Comparison of ENCODE assay signal across 16 cellular contexts in genomic region chr21:26795398-26795790, GRCh38. TPM values are rescaled to one million over a fixed set of nuclear protein-coding genes. Genes with fewer than 3 reads are reported as not detected.
DNase-seq lines count a peak whose midpoint lies in the region; ATAC-seq and TF ChIP-seq lines count a peak whose summit lies in the region.
"Had no signal": no experiment of that assay in that cellular context is flagged by ENCODE, and none has a peak within 500 bp of the region (broad histone marks: within the 10 kb centered on the region; RNA-seq: fewer than 3 reads in every experiment).

No MANE protein-coding gene starts in this region.

- H4K8ac ChIP-seq in H9 (replicated peaks; ENCODE audit: insufficient read length, low read depth, low read length) (no peak overlapping the region), mesenchymal stem cell (ENCODE audit: low read length) (peak overlapping the region; percentile 56)

- no peaks in the 10 kb centered on the region for H3K27me3 Mint-ChIP-seq in H9 (ENCODE audit: low read depth)
- H3K27me3 Mint-ChIP-seq in brain = peaks cover 6% of the 10 kb centered on the region
- H3K27me3 Mint-ChIP-seq in activated CD8-positive, alpha-beta T cell treated with anti-CD3 and anti-CD28 coated beads for 36 hours = no peaks in the 10 kb centered on the region
- H3K27me3 Mint-ChIP-seq: activated naive CD4-positive, alpha-beta T cell treated with anti-CD3 and anti-CD28 coated beads, Interleukin-2, amount 10 ng/mL, durations not matched to agents 7 days and 5 days; central memory CD8-positive, alpha-beta T cell had no signal

- no peaks in the 10 kb centered on the region for H3K23me2 ChIP-seq in H9 (ENCODE audit: insufficient read length, low read depth, low read length, poor library complexity, severe bottlenecking)

- no peak overlapping the region for H3K18ac ChIP-seq in H9 (ENCODE audit: insufficient read length, low read depth, low read length)
- peak overlapping the region; percentile 61 to 74 for H3K18ac ChIP-seq in mesenchymal stem cell (ENCODE audit: low read depth in 1 of 2, low read length in 2 of 2)

- H2BK12ac ChIP-seq in H9 (ENCODE audit: insufficient read length, low read depth, low read length) (no peak overlapping the region), mesenchymal stem cell (ENCODE audit: low read length in 2 of 2) (peak overlapping the region in 1 of 2 experiments; percentile 7)

- no peak overlapping the region for H3K56ac ChIP-seq in H9 (ENCODE audit: insufficient read length, low read depth, low read length)

- TF ChIP-seq CTCF in H9 (conservative IDR thresholded peaks at IDR 0.05) = no peak
- TF ChIP-seq CTCF in brain (conservative IDR thresholded peaks at IDR 0.05) = no peak
- no peak for TF ChIP-seq CTCF in activated CD8-positive, alpha-beta T cell treated with anti-CD3 and anti-CD28 coated beads for 36 hours (IDR thresholded peaks at IDR 0.05)

- intact Hi-C loops in activated CD8-positive, alpha-beta T cell treated with anti-CD3 and anti-CD28 coated beads for 36 hours (cut with micrococcal nuclease) = no loop called here

- H3K27ac ChIP-seq in H9 (ENCODE audit: insufficient read length, low read depth, low read length) (no peak overlapping the region), mesenchymal stem cell (ENCODE audit: low read length, poor library complexity, severe bottlenecking) (no peak overlapping the region), skeletal muscle tissue (ENCODE audit: low read depth, low read length) (peak overlapping the region; percentile 69)

- no peaks in the 10 kb centered on the region for H3K79me1 ChIP-seq in H9 (ENCODE audit: insufficient read depth, low read depth, low read length, poor library complexity, severe bottlenecking)
- no peaks in the 10 kb centered on the region for H3K79me1 ChIP-seq in mesenchymal stem cell (replicated peaks; ENCODE audit: low read length, poor library complexity, severe bottlenecking)

- H4K91ac ChIP-seq in H9 (ENCODE audit: insufficient read length, low read depth, low read length) (no peak overlapping the region), mesenchymal stem cell (ENCODE audit: low read length) (peak overlapping the region; percentile 3)

- peak overlapping the region; percentile 62 for H2AFZ ChIP-seq in H9 (ENCODE audit: low read length)
- no peak overlapping the region for H2AFZ ChIP-seq in mesenchymal stem cell (ENCODE audit: low read depth, low read length)

- H3K23ac ChIP-seq in H9 (ENCODE audit: insufficient read length, low read depth, low read length) (no peak overlapping the region), mesenchymal stem cell (ENCODE audit: low read length in 2 of 2) (no peak overlapping the region)

- no CpG with 5 or more reads among the region's 10 CpGs for WGBS in H9 (ENCODE audit: extremely low coverage, insufficient read length, low lambda C conversion rate)
- 89% methylated on average over 9 of the region's 10 CpGs for WGBS in mesenchymal stem cell

- H3K4me1 Mint-ChIP-seq in H9 (no peaks in the 10 kb centered on the region; a peak in 1 of 4 replicates), brain (peaks cover 49% of the 10 kb centered on the region)
- no peaks in the 10 kb centered on the region for H3K4me1 Mint-ChIP-seq in activated CD8-positive, alpha-beta T cell treated with anti-CD3 and anti-CD28 coated beads for 36 hours (ENCODE audit: low read depth)
- H3K4me1 Mint-ChIP-seq: activated naive CD4-positive, alpha-beta T cell treated with anti-CD3 and anti-CD28 coated beads, Interleukin-2, amount 10 ng/mL, durations not matched to agents 7 days and 5 days; central memory CD8-positive, alpha-beta T cell had no signal

- CTCF ChIA-PET in activated CD8-positive, alpha-beta T cell treated with anti-CD3 and anti-CD28 coated beads for 36 hours (lab: Charles Lee) = no interaction called here

- no peaks in the 10 kb centered on the region for H3K79me2 ChIP-seq in H9 (ENCODE audit: insufficient read depth, low read length)

- no peak overlapping the region for H3K4ac ChIP-seq in H9 (ENCODE audit: low read depth, low read length)
- H3K4ac ChIP-seq in mesenchymal stem cell (ENCODE audit: low read depth in 1 of 2, low read length in 2 of 2) = peak overlapping the region in 1 of 2 experiments; percentile 71

- H2BK5ac ChIP-seq in H9 (ENCODE audit: insufficient read length, low read length) = no peak overlapping the region
- no peak overlapping the region for H2BK5ac ChIP-seq in mesenchymal stem cell (ENCODE audit: low read depth, low read length, poor library complexity, severe bottlenecking)

- H3K27ac Mint-ChIP-seq in H9 (no peak overlapping the region), brain (peak overlapping the region in 3 of 5 experiments; percentile 22 to 84 (median 83))
- no peak overlapping the region for H3K27ac Mint-ChIP-seq in activated CD8-positive, alpha-beta T cell treated with anti-CD3 and anti-CD28 coated beads for 36 hours
- H3K27ac Mint-ChIP-seq: activated naive CD4-positive, alpha-beta T cell treated with anti-CD3 and anti-CD28 coated beads, Interleukin-2, amount 10 ng/mL, durations not matched to agents 7 days and 5 days had no signal

- no peaks in the 10 kb centered on the region for H3K4me1 ChIP-seq in H9 (ENCODE audit: insufficient read depth, low read length)
- H3K4me1 ChIP-seq in mesenchymal stem cell (ENCODE audit: control insufficient read depth, insufficient read depth, low read depth, low read length) = peaks cover 2% of the 10 kb centered on the region
- H3K4me1 ChIP-seq in skeletal muscle tissue (ENCODE audit: control insufficient read depth in 3 of 3, insufficient read depth in 3 of 3, low read length in 3 of 3) = peaks cover 3 to 8% (median 5%) of the 10 kb centered on the region in 3 donors

- H2BK15ac ChIP-seq in H9 (ENCODE audit: low read depth, low read length) (no peak overlapping the region), mesenchymal stem cell (ENCODE audit: low read depth, poor library complexity, severe bottlenecking) (no peak overlapping the region)

- DNase-seq in H9 = no peak
- peak; percentile 26 for DNase-seq in mesenchymal stem cell
- no peak for DNase-seq in 8988T
- DNase-seq in NAMALWA (ENCODE audit: low spot score) = no peak
- no peak for DNase-seq in activated CD8-positive, alpha-beta T cell treated with anti-CD3 and anti-CD28 coated beads for 36 hours
- DNase-seq: activated CD8-positive, alpha-beta memory T cell treated with anti-CD3 and anti-CD28 coated beads, Interleukin-2, amount 50 U/mL, for 4 hours; activated naive CD4-positive, alpha-beta T cell treated with anti-CD3 and anti-CD28 coated beads, Interleukin-2, amount 10 ng/mL, durations not matched to agents 7 days and 5 days; NCI-H187 treated with DMSO at 0.1 percent for 48 hours; stimulated activated CD4-positive, alpha-beta T cell treated with anti-CD3 and anti-CD28 coated beads, Interleukin-1b, Interleukin-23, amount 100 ng/mL, for 48 hours; T-helper 1 cell had no signal

- no peak overlapping the region for H3T11ph ChIP-seq in H9 (ENCODE audit: low read length)

- H3K36me3 ChIP-seq in mesenchymal stem cell (ENCODE audit: control insufficient read depth in 1 of 2, insufficient read depth in 2 of 2, low read depth in 1 of 2, low read length in 2 of 2) = no peaks in the 10 kb centered on the region
- H3K36me3 ChIP-seq in skeletal muscle tissue (ENCODE audit: control insufficient read depth in 3 of 3, insufficient read depth in 3 of 3, low read length in 3 of 3) = no peaks in the 10 kb centered on the region

- H4K20me1 ChIP-seq in H9 (ENCODE audit: control insufficient read depth, insufficient read depth, insufficient read length) = no peaks in the 10 kb centered on the region

- H2BK20ac ChIP-seq in H9 (ENCODE audit: low read depth, low read length, poor library complexity, severe bottlenecking) = no peak overlapping the region

- no peak overlapping the region for H3K9ac ChIP-seq in H9 (ENCODE audit: extremely low read depth, insufficient read length, low read length)
- H3K9ac ChIP-seq in mesenchymal stem cell (ENCODE audit: low read length) = no peak overlapping the region
- no peak overlapping the region for H3K9ac ChIP-seq in skeletal muscle tissue (ENCODE audit: low read depth in 1 of 3, low read length in 3 of 3)

- H3K4me3 ChIP-seq in mesenchymal stem cell (ENCODE audit: insufficient read depth in 1 of 2, low read depth in 1 of 2, low read length in 2 of 2) (no peak overlapping the region), skeletal muscle tissue (ENCODE audit: low read length in 3 of 3) (no peak overlapping the region)

- no peak overlapping the region for H3K4me2 ChIP-seq in H9 (ENCODE audit: insufficient read depth, insufficient read length, low read length)
- H3K4me2 ChIP-seq in mesenchymal stem cell (ENCODE audit: low read length, poor library complexity, severe bottlenecking) = no peak overlapping the region

- no peaks in the 10 kb centered on the region; a peak in 1 of 5 replicates for H3K9me3 Mint-ChIP-seq in H9
- H3K9me3 Mint-ChIP-seq in brain = peaks cover 0 to 9% (median 0%) of the 10 kb centered on the region in 5 experiments
- no peaks in the 10 kb centered on the region for H3K9me3 Mint-ChIP-seq in activated CD8-positive, alpha-beta T cell treated with anti-CD3 and anti-CD28 coated beads for 36 hours
- H3K9me3 Mint-ChIP-seq: activated naive CD4-positive, alpha-beta T cell treated with anti-CD3 and anti-CD28 coated beads, Interleukin-2, amount 10 ng/mL, durations not matched to agents 7 days and 5 days had no signal

- H2BK120ac ChIP-seq in H9 (ENCODE audit: low read depth, low read length, poor library complexity, severe bottlenecking) (no peak overlapping the region), mesenchymal stem cell (ENCODE audit: low read depth, low read length) (peak overlapping the region; percentile 66)

- H3K27me3 ChIP-seq in H9 (ENCODE audit: insufficient read depth, low read length) (no peaks in the 10 kb centered on the region), mesenchymal stem cell (ENCODE audit: control insufficient read depth in 1 of 2, insufficient read depth in 1 of 2, low read length in 2 of 2) (no peaks in the 10 kb centered on the region), skeletal muscle tissue (ENCODE audit: control insufficient read depth in 3 of 3, insufficient read depth in 3 of 3, low read length in 3 of 3) (no peaks in the 10 kb centered on the region)

- H3K14ac ChIP-seq in H9 (ENCODE audit: insufficient read depth, low read length) (no peak overlapping the region), mesenchymal stem cell (ENCODE audit: low read length in 2 of 2) (no peak overlapping the region)

- H3K9me3 ChIP-seq in H9 (ENCODE audit: control insufficient read depth, low read depth, low read length) (no peaks in the 10 kb centered on the region), mesenchymal stem cell (ENCODE audit: control insufficient read depth, low read length) (no peaks in the 10 kb centered on the region), skeletal muscle tissue (ENCODE audit: control insufficient read depth in 3 of 3, low read length in 3 of 3) (no peaks in the 10 kb centered on the region)

- H2AK5ac ChIP-seq in H9 (ENCODE audit: insufficient read length, low read length) (no peak overlapping the region), mesenchymal stem cell (ENCODE audit: low read length, severe bottlenecking) (no peak overlapping the region)

- POLR2A ChIA-PET in activated CD8-positive, alpha-beta T cell treated with anti-CD3 and anti-CD28 coated beads for 36 hours (lab: Charles Lee) = no interaction called here

- no peak overlapping the region for H4K5ac ChIP-seq in H9 (ENCODE audit: insufficient read length, low read depth, low read length)

- H3K4me3 Mint-ChIP-seq in H9 = no peak overlapping the region
- peak overlapping the region in 1 of 5 experiments; percentile 28 for H3K4me3 Mint-ChIP-seq in brain
- no peak overlapping the region for H3K4me3 Mint-ChIP-seq in activated CD8-positive, alpha-beta T cell treated with anti-CD3 and anti-CD28 coated beads for 36 hours
- H3K4me3 Mint-ChIP-seq: activated naive CD4-positive, alpha-beta T cell treated with anti-CD3 and anti-CD28 coated beads, Interleukin-2, amount 10 ng/mL, durations not matched to agents 7 days and 5 days; central memory CD8-positive, alpha-beta T cell had no signal

- no peak for ATAC-seq in HG02610 (IDR thresholded peaks at IDR 0.05; ENCODE audit: unreplicated experiment)
- no peak for ATAC-seq in activated CD8-positive, alpha-beta T cell treated with anti-CD3 and anti-CD28 coated beads for 36 hours
- ATAC-seq: activated CD4-positive, CD25-positive, alpha-beta regulatory T cell treated with anti-CD3 and anti-CD28 coated beads, Interleukin-2, amount 50 U/mL, for 24 hours had no signal

- H3K36me3 Mint-ChIP-seq in H9 (ENCODE audit: insufficient read depth in 1 of 3, low read depth in 3 of 3) (no peaks in the 10 kb centered on the region; a peak in 1 of 7 replicates), brain (no peaks in the 10 kb centered on the region)
- H3K36me3 Mint-ChIP-seq in activated CD8-positive, alpha-beta T cell treated with anti-CD3 and anti-CD28 coated beads for 36 hours (ENCODE audit: low read depth) = no peaks in the 10 kb centered on the region
- H3K36me3 Mint-ChIP-seq: activated naive CD4-positive, alpha-beta T cell treated with anti-CD3 and anti-CD28 coated beads, Interleukin-2, amount 10 ng/mL, durations not matched to agents 7 days and 5 days had no signal

RNA-seq across cellular contexts. Expression of gene ADAMTS1, which starts 49.8 kb away (rescaled TPM):
- total RNA-seq in H9 (2021) (17.8 and 17.9 TPM in 2 replicates), skeletal muscle tissue (32.4 TPM)
- 21.6 TPM for polyA plus RNA-seq in brain (ENCODE audit: insufficient read depth, low read depth, low replicate concordance)
- polyA plus RNA-seq in mesenchymal stem cell (2013, experiment 1 of 2) = 75.4 TPM
- 67.0 TPM for polyA plus RNA-seq in mesenchymal stem cell (2013, experiment 2 of 2)
- total RNA-seq in activated CD8-positive, alpha-beta T cell treated with anti-CD3 and anti-CD28 coated beads for 36 hours = under 1 TPM in 1 of 2 experiments, not detected in 1; 0.20 TPM
- total RNA-seq: HT-29 had no signal

Comparison
In these comparisons a context has a peak if more than half of its experiments do, and no peak if none do; other contexts are left out.
1. H3K27ac Mint-ChIP-seq: peak in brain (3 of 5); none in H9 (0 of 3) and activated CD8-positive, alpha-beta T cell treated with anti-CD3 and anti-CD28 coated beads for 36 hours (single experiment).
2. RNA of gene ADAMTS1, which starts 49.8 kb away (total RNA-seq): 32.4 TPM in skeletal muscle tissue (single experiment) and 17.8 to 17.9 TPM in H9; 0.20 TPM in activated CD8-positive, alpha-beta T cell treated with anti-CD3 and anti-CD28 coated beads for 36 hours; every median in the first group is over 10 times any median in the second.